10 cellular contexts compared by ENCODE assay signal in genomic region chr1:204089044-204089751, GRCh38. TPM values are rescaled to one million over a fixed set of nuclear protein-coding genes. Genes with fewer than 3 reads are reported as not detected.
DNase-seq lines count a peak whose midpoint lies in the region; ATAC-seq, FAIRE-seq and TF ChIP-seq lines count a peak whose summit lies in the region.
"Had no signal": no experiment of that assay in that cellular context is flagged by ENCODE, and none has a peak within 500 bp of the region (broad histone marks: within the 10 kb centered on the region; RNA-seq: fewer than 3 reads in every experiment).

No MANE protein-coding gene starts in this region.

- intact Hi-C loops in MCF 10A (cut with micrococcal nuclease), result no loop called here

- H3K36me3 Mint-ChIP-seq in MCF 10A (ENCODE audit: insufficient read depth, unreplicated experiment), result peaks cover 6% of the 10 kb centered on the region
- no peaks in the 10 kb centered on the region for H3K36me3 Mint-ChIP-seq in activated CD4-positive, alpha-beta T cell treated with anti-CD3 and anti-CD28 coated beads, Interleukin-2, amount 10 ng/mL, durations not matched to agents 7 days and 5 days (ENCODE audit: low read depth)

- H2BK120ac ChIP-seq in trophoblast cell (ENCODE audit: insufficient read depth, low read length, poor library complexity), result no peak overlapping the region

- H3K4me3 Mint-ChIP-seq in MCF 10A (ENCODE audit: unreplicated experiment), result no peak overlapping the region
- H3K4me3 Mint-ChIP-seq in activated CD4-positive, alpha-beta T cell treated with anti-CD3 and anti-CD28 coated beads, Interleukin-2, amount 10 ng/mL, durations not matched to agents 7 days and 5 days, result no peak overlapping the region
- H3K4me3 Mint-ChIP-seq: B cell had no signal

- ATAC-seq in HG02798 (IDR thresholded peaks at IDR 0.05; ENCODE audit: poor library complexity, unreplicated experiment) (no peak), HG02642 (IDR thresholded peaks at IDR 0.05; ENCODE audit: poor library complexity, unreplicated experiment) (no peak)
- ATAC-seq: PC-3 had no signal

- TF ChIP-seq CTCF in MCF 10A (IDR thresholded peaks at IDR 0.05; ENCODE audit: unreplicated experiment), result no peak
- TF ChIP-seq CTCF in right atrium auricular region (IDR thresholded peaks at IDR 0.05), result peak in 1 of 2 donors; percentile 13

- H3K27ac ChIP-seq in right atrium auricular region (peak overlapping the region; percentile 68 to 81), trophoblast cell (ENCODE audit: low read depth, low read length) (no peak overlapping the region)

- peaks cover 22% of the 10 kb centered on the region for H3K79me2 ChIP-seq in trophoblast cell (ENCODE audit: control insufficient read depth, insufficient read depth, low read length, poor library complexity)

- no peak for FAIRE-seq in frontal cortex (lab: Jason Lieb, UNC)

- H4K8ac ChIP-seq in trophoblast cell (ENCODE audit: low read depth, low read length), result no peak overlapping the region

- DNase-seq in AG20443 (ENCODE audit: low spot score), result peak; percentile 62
- peak; percentile 36 for DNase-seq in MCF 10A (ENCODE audit: unreplicated experiment)
- no peak for DNase-seq in right atrium auricular region (ENCODE audit: low spot score)
- DNase-seq in trophoblast cell, result no peak
- DNase-seq in activated CD4-positive, alpha-beta T cell treated with anti-CD3 and anti-CD28 coated beads, Interleukin-2, amount 10 ng/mL, durations not matched to agents 7 days and 5 days, result no peak
- no peak for DNase-seq in frontal cortex (ENCODE audit: low spot score in 2 of 2)
- DNase-seq: PC-3 had no signal

- H4K91ac ChIP-seq in trophoblast cell (ENCODE audit: low read depth, low read length), result no peak overlapping the region

- H3K27me3 Mint-ChIP-seq in MCF 10A (ENCODE audit: insufficient read depth, unreplicated experiment), result no peaks in the 10 kb centered on the region
- H3K27me3 Mint-ChIP-seq in activated CD4-positive, alpha-beta T cell treated with anti-CD3 and anti-CD28 coated beads, Interleukin-2, amount 10 ng/mL, durations not matched to agents 7 days and 5 days, result no peaks in the 10 kb centered on the region

- H3K27me3 ChIP-seq in right atrium auricular region (no peaks in the 10 kb centered on the region), trophoblast cell (ENCODE audit: insufficient read depth, low read length) (no peaks in the 10 kb centered on the region)

- H3K14ac ChIP-seq in trophoblast cell (ENCODE audit: low read length), result no peak overlapping the region

- CTCF ChIA-PET in MCF 10A (lab: Yijun Ruan, JAX), result interaction anchor here (0.6 to 2.5 kb wide), 7 partner anchors 11 to 1667 kb away, joined by 3 to 10 read pairs (median 4); partner anchors contain the start of gene SNRPE
- CTCF ChIA-PET in activated CD4-positive, alpha-beta T cell treated with anti-CD3 and anti-CD28 coated beads, Interleukin-2, amount 10 ng/mL, durations not matched to agents 7 days and 5 days (lab: Charles Lee), result interaction anchor here (1.1 kb wide), 1 partner anchor 15 kb away, joined by 3 read pairs; no protein-coding TSS in a partner anchor

- no peak overlapping the region for H3K4me2 ChIP-seq in trophoblast cell (ENCODE audit: low read length)

- H3K23ac ChIP-seq in trophoblast cell (ENCODE audit: low read length), result no peak overlapping the region

- POLR2A ChIA-PET in MCF 10A (lab: Yijun Ruan, JAX), result interaction anchor here (0.7 to 2.0 kb wide), 2 partner anchors 9 to 15 kb away, joined by 3 to 16 read pairs; partner anchors contain the start of gene SOX13
- POLR2A ChIA-PET in activated CD4-positive, alpha-beta T cell treated with anti-CD3 and anti-CD28 coated beads, Interleukin-2, amount 10 ng/mL, durations not matched to agents 7 days and 5 days (lab: Charles Lee), result no interaction called here

- H2BK5ac ChIP-seq in trophoblast cell (ENCODE audit: low read depth, low read length, poor library complexity), result no peak overlapping the region

- H4K12ac ChIP-seq in trophoblast cell (ENCODE audit: low read depth, low read length), result no peak overlapping the region

- no peak overlapping the region for H3K9ac ChIP-seq in trophoblast cell (ENCODE audit: low read length)

- no peaks in the 10 kb centered on the region for H3K79me1 ChIP-seq in trophoblast cell (ENCODE audit: low read length)

- WGBS in trophoblast cell (ENCODE audit: extremely low coverage, insufficient coverage, insufficient read length), result no CpG with 5 or more reads among the region's 15 CpGs

- BruUV-seq in MCF 10A (replicated peaks; lab: Mats Ljungman, UMichigan), result no TSS peak

- no peak overlapping the region for H2AK5ac ChIP-seq in trophoblast cell (ENCODE audit: low read length)

- no peaks in the 10 kb centered on the region for H3K36me3 ChIP-seq in right atrium auricular region
- H3K36me3 ChIP-seq in trophoblast cell (ENCODE audit: control insufficient read depth in 1 of 2, insufficient read depth in 2 of 2, low read length in 2 of 2), result no peaks in the 10 kb centered on the region

- no peak overlapping the region for H2AFZ ChIP-seq in trophoblast cell (ENCODE audit: insufficient read depth, low read length, poor library complexity)

- H3K4me1 ChIP-seq in right atrium auricular region, result peaks cover 0 to 68% of the 10 kb centered on the region in 2 donors
- peaks cover 12 to 36% of the 10 kb centered on the region in 2 experiments for H3K4me1 ChIP-seq in trophoblast cell (ENCODE audit: control insufficient read depth in 1 of 2, insufficient read depth in 2 of 2, low read length in 2 of 2)

- H3K4me3 ChIP-seq in right atrium auricular region, result no peak overlapping the region
- H3K4me3 ChIP-seq in trophoblast cell (ENCODE audit: low read depth, low read length), result no peak overlapping the region

- peak overlapping the region; percentile 81 for H3K27ac Mint-ChIP-seq in MCF 10A (ENCODE audit: low read depth, unreplicated experiment)
- H3K27ac Mint-ChIP-seq in activated CD4-positive, alpha-beta T cell treated with anti-CD3 and anti-CD28 coated beads, Interleukin-2, amount 10 ng/mL, durations not matched to agents 7 days and 5 days, result no peak overlapping the region
- H3K27ac Mint-ChIP-seq: B cell had no signal

- H2BK12ac ChIP-seq in trophoblast cell (ENCODE audit: low read length), result no peak overlapping the region

- no peaks in the 10 kb centered on the region for H3K9me3 Mint-ChIP-seq in MCF 10A (ENCODE audit: unreplicated experiment)
- no peaks in the 10 kb centered on the region for H3K9me3 Mint-ChIP-seq in activated CD4-positive, alpha-beta T cell treated with anti-CD3 and anti-CD28 coated beads, Interleukin-2, amount 10 ng/mL, durations not matched to agents 7 days and 5 days

- H3K9me3 ChIP-seq in right atrium auricular region, result no peaks in the 10 kb centered on the region
- H3K9me3 ChIP-seq in trophoblast cell (ENCODE audit: insufficient read depth, low read depth, low read length), result no peaks in the 10 kb centered on the region

- peak overlapping the region; percentile 75 for H3K4ac ChIP-seq in trophoblast cell (ENCODE audit: low read depth, low read length)

- no peak overlapping the region for H3K18ac ChIP-seq in trophoblast cell (ENCODE audit: low read length)

- peaks cover 43% of the 10 kb centered on the region for H3K4me1 Mint-ChIP-seq in MCF 10A (ENCODE audit: insufficient read depth, unreplicated experiment)
- H3K4me1 Mint-ChIP-seq in activated CD4-positive, alpha-beta T cell treated with anti-CD3 and anti-CD28 coated beads, Interleukin-2, amount 10 ng/mL, durations not matched to agents 7 days and 5 days, result no peaks in the 10 kb centered on the region
- H3K4me1 Mint-ChIP-seq: B cell had no signal

RNA-seq across cellular contexts. Expression of gene SOX13, which starts 16.3 kb away (rescaled TPM):
- total RNA-seq in MCF 10A (2022) (23.7 and 32.8 TPM in 2 replicates), right atrium auricular region (1 to 10 TPM; 7.9 to 8.6 TPM), frontal cortex (1.6 TPM)
- polyA plus RNA-seq in trophoblast cell (2013), result 79.8 and 85.3 TPM in 2 replicates
- 1 to 10 TPM in 1 of 2 experiments, under 1 TPM in 1; 0.60 to 1.3 TPM for total RNA-seq in activated CD4-positive, alpha-beta T cell treated with anti-CD3 and anti-CD28 coated beads, Interleukin-2, amount 10 ng/mL, durations not matched to agents 7 days and 5 days

Comparison
In these comparisons a context has a peak if more than half of its experiments do, and no peak if none do; other contexts are left out.
1. DNase-seq: peak in AG20443 (single experiment) and MCF 10A (single experiment); none in right atrium auricular region (single experiment), trophoblast cell (0 of 2), activated CD4-positive, alpha-beta T cell treated with anti-CD3 and anti-CD28 coated beads, Interleukin-2, amount 10 ng/mL, durations not matched to agents 7 days and 5 days (single experiment) and frontal cortex (0 of 2).